16 cellular contexts compared by ENCODE assay signal in the genomic region with DNA sequence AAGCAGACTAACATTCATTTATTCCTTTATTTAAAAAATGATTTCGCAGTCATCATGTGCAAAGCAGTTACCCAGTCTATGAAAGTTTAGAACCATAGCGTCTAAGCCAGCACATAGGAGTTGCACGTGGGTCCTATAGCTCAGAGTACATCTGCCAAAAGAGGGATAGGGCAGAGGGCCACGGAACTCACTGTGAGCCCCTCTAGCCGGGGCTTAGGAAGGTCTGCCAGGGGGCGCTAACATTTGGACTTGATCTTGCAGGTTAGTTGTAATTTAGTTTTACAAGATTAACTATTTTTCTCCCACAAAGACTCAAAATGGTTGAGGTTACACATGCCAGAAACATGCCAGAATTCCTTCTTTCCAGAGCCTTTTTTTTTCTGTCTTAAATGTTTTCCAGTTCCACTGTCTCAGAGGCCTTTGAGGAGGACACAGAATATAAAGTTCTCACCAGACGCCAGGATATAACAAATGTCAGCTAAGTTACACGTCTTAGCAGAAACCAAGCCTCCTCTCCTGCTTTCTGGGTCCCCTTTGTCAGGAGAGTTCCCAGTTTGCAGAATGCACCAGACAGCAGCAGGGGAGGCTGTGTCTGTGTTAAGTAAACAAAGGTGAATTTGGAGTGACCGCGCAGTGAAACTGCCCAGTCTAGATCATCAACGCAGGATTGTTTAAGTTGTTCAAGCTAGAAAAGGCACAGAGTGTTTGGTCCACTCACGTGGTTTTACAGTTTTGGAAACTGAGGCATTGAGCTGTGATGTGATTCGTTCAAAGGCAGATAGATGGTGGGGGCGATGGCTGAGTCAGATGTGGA.
DNase-seq lines count a peak whose midpoint lies in the region; ATAC-seq, FAIRE-seq and TF ChIP-seq lines count a peak whose summit lies in the region.
"Had no signal": no experiment of that assay in that cellular context is flagged by ENCODE, and none has a peak within 500 bp of the region (broad histone marks: within the 10 kb centered on the region; RNA-seq: fewer than 3 reads in every experiment).

No MANE protein-coding gene starts in this region.

- H3K4me1 Mint-ChIP-seq in nephron: peaks cover 47% of the 10 kb centered on the region

- WGBS in GM12878 (ENCODE audit: insufficient coverage, insufficient replicate concordance, low lambda C conversion rate, missing lambda C conversion rate): 73% methylated on average over 14 of the region's 14 CpGs

- H3K4me3 ChIP-seq in NB4 (ENCODE audit: low read depth, low read length): no peak overlapping the region
- H3K4me3 ChIP-seq in GM12878: no peak overlapping the region
- no peak overlapping the region for H3K4me3 ChIP-seq in MM.1S (ENCODE audit: low read length)
- H3K4me3 ChIP-seq: ascending aorta, BLaER1 had no signal

- H3K9me3 Mint-ChIP-seq in nephron: no peaks in the 10 kb centered on the region
- H3K9me3 Mint-ChIP-seq: memory B cell had no signal

- no peaks in the 10 kb centered on the region for H3K36me3 Mint-ChIP-seq in nephron (ENCODE audit: low read depth)

- SMC1A ChIA-PET in GM12878 (lab: Charles Lee; ENCODE audit: uncharacterized antibody, unreplicated experiment): interaction anchor here (0.8 to 1.1 kb wide), 2 partner anchors 11 to 110 kb away, joined by 3 read pairs; no protein-coding TSS in a partner anchor

- ATAC-seq in GM12878 (no peak), HG03280 (IDR thresholded peaks at IDR 0.05; ENCODE audit: unreplicated experiment) (no peak)

- no peaks in the 10 kb centered on the region for H3K9me3 ChIP-seq in GM12878 (replicated peaks; ENCODE audit: control insufficient read depth, insufficient read depth, low read length)
- H3K9me3 ChIP-seq in MM.1S (replicated peaks; ENCODE audit: insufficient read depth, low read length): no peaks in the 10 kb centered on the region
- H3K9me3 ChIP-seq: ascending aorta, BLaER1 had no signal

- intact Hi-C loops in GM12878 (cut with micrococcal nuclease; ENCODE audit: unreplicated experiment): no loop called here

- H3K27me3 ChIP-seq in GM12878 (replicated peaks in 1 of 2; ENCODE audit: control insufficient read depth in 2 of 2, insufficient read depth in 2 of 2, low read length in 1 of 2): no peaks in the 10 kb centered on the region
- H3K27me3 ChIP-seq in MM.1S (replicated peaks; ENCODE audit: insufficient read depth, low read length): no peaks in the 10 kb centered on the region
- H3K27me3 ChIP-seq: ascending aorta, BLaER1 had no signal

- no TSS peak for BruUV-seq in GM12878 (replicated peaks; lab: Mats Ljungman, UMichigan)

- no peak for DNase-seq in NB4 (ENCODE audit: low read depth)
- DNase-seq in GM12878 (ENCODE audit: low read depth, low spot score): no peak
- DNase-seq in activated effector memory CD4-positive, alpha-beta T cell treated with Interleukin-2 at 50 U/mL for 16 hours: no peak
- no peak for DNase-seq in effector CD4-positive, alpha-beta T cell
- no peak for DNase-seq in MM.1S
- DNase-seq: activated gamma-delta T cell treated with Interleukin-2 at 50 U/mL for 16 hours; DMS79 treated with DMSO at 0.1 percent for 48 hours; GOT3; MV-4-11; stimulated activated naive CD4-positive, alpha-beta T cell had no signal

- no peak overlapping the region for H3K4me2 ChIP-seq in GM12878 (ENCODE audit: control insufficient read depth, insufficient read depth)
- no peak overlapping the region for H3K4me2 ChIP-seq in MM.1S (ENCODE audit: low read depth, low read length)
- H3K4me2 ChIP-seq: BLaER1 had no signal

- H3K9me2 ChIP-seq in MM.1S (replicated peaks; ENCODE audit: insufficient read depth, low read length): no peaks in the 10 kb centered on the region

- CTCF ChIA-PET in GM12878 (lab: Yijun Ruan, JAX): interaction anchor here (1.1 kb wide), 1 partner anchor 420 kb away, joined by 3 read pairs; no protein-coding TSS in a partner anchor

- in situ Hi-C loops in GM12878 (cut with MboI): loop anchor here (25.0 kb wide), 1 partner anchor 956 kb away; no protein-coding TSS in a partner anchor

- no peaks in the 10 kb centered on the region for H3K27me3 Mint-ChIP-seq in nephron (ENCODE audit: low read depth)
- H3K27me3 Mint-ChIP-seq: memory B cell had no signal

- RAD21 ChIA-PET in GM12878 (lab: Charles Lee; ENCODE audit: unreplicated experiment): interaction anchor here (0.7 kb wide), 2 partner anchors 102 to 215 kb away, joined by 3 to 4 read pairs; no protein-coding TSS in a partner anchor

- H3K9ac ChIP-seq in GM12878 (ENCODE audit: control insufficient read depth, insufficient read depth, low read length) (no peak overlapping the region), MM.1S (ENCODE audit: low read length) (no peak overlapping the region)
- H3K9ac ChIP-seq: BLaER1 had no signal

- peak overlapping the region in 1 of 3 experiments; percentile 14 for H3K4me3 Mint-ChIP-seq in nephron
- H3K4me3 Mint-ChIP-seq: memory B cell had no signal

- peak; percentile 31 for FAIRE-seq in GM12878 (lab: Jason Lieb, UNC)

- TF ChIP-seq POLR2A in NB4 (IDR thresholded peaks at IDR 0.05; ENCODE audit: extremely low read depth, insufficient read length) (no peak), GM12878 (IDR thresholded peaks at IDR 0.05; ENCODE audit: low read depth, low read length) (no peak)

- H3K36me3 ChIP-seq in GM12878 (ENCODE audit: control insufficient read depth in 2 of 2, insufficient read depth in 2 of 2, low read length in 1 of 2) (no peaks in the 10 kb centered on the region), MM.1S (replicated peaks; ENCODE audit: insufficient read depth, low read length) (no peaks in the 10 kb centered on the region)
- H3K36me3 ChIP-seq: ascending aorta had no signal

- TF ChIP-seq RAD21 in GM12878 (IDR thresholded peaks at IDR 0.05; ENCODE audit: insufficient read depth, low read depth, low read length): no peak

- no peaks in the 10 kb centered on the region for H3K4me1 ChIP-seq in GM12878 (ENCODE audit: control insufficient read depth, insufficient read depth, low read length)
- no peaks in the 10 kb centered on the region for H3K4me1 ChIP-seq in MM.1S (ENCODE audit: low read length)

- peak overlapping the region; percentile 30 to 84 (median 68) for H3K27ac Mint-ChIP-seq in nephron
- H3K27ac Mint-ChIP-seq: memory B cell had no signal

- POLR2A ChIA-PET in GM12878 (lab: Charles Lee): no interaction called here

- H3K27ac ChIP-seq in C4-2B (peak overlapping the region; percentile 11; the same call in 1 of the 2 replicates), GM12878 (ENCODE audit: control insufficient read depth, insufficient read depth) (no peak overlapping the region), MM.1S (ENCODE audit: low read length) (no peak overlapping the region)
- H3K27ac ChIP-seq: ascending aorta, BLaER1 had no signal

- H3K79me2 ChIP-seq in GM12878 (ENCODE audit: control insufficient read depth, insufficient read depth, low read length) (no peaks in the 10 kb centered on the region), MM.1S (ENCODE audit: low read length) (no peaks in the 10 kb centered on the region)

- H2AFZ ChIP-seq in GM12878 (ENCODE audit: control insufficient read depth, low read depth, low read length) (no peak overlapping the region), MM.1S (ENCODE audit: low read length) (no peak overlapping the region)

- H4K20me1 ChIP-seq in GM12878 (ENCODE audit: control insufficient read depth, insufficient read depth): no peaks in the 10 kb centered on the region
- no peaks in the 10 kb centered on the region for H4K20me1 ChIP-seq in MM.1S (ENCODE audit: insufficient read depth, low read length)

- TF ChIP-seq CTCF in C4-2B (conservative IDR thresholded peaks at IDR 0.05): peak; percentile 15; the same call in 1 of the 2 replicates
- TF ChIP-seq CTCF in NB4 (IDR thresholded peaks at IDR 0.05; ENCODE audit: low read depth, low read length): peak; percentile 6
- TF ChIP-seq CTCF in GM12878 (IDR thresholded peaks at IDR 0.05 in 2 of 3, conservative IDR thresholded peaks at IDR 0.05 in 1 of 3; ENCODE audit: control insufficient read depth in 2 of 3, extremely low read depth in 1 of 3, insufficient read depth in 1 of 3, low read depth in 3 of 3, low read length in 3 of 3): no peak
- TF ChIP-seq CTCF in nephron (IDR thresholded peaks at IDR 0.05; ENCODE audit: unreplicated experiment in 3 of 3): no peak
- TF ChIP-seq CTCF in MM.1S (IDR thresholded peaks at IDR 0.05; ENCODE audit: low read length): no peak

- TF ChIP-seq EP300 in GM12878 (IDR thresholded peaks at IDR 0.05; ENCODE audit: borderline replicate concordance in 1 of 2, control insufficient read depth in 1 of 2, low read depth in 2 of 2, low read length in 2 of 2): no peak

- H3F3A ChIP-seq in MM.1S (ENCODE audit: insufficient read depth, low read length): no peaks in the 10 kb centered on the region

TF ChIP-seq in GM12878, 131 proteins besides CTCF, POLR2A, EP300 and RAD21:
- TF ChIP-seq ZNF622 (IDR thresholded peaks at IDR 0.05) (no peak), POLR2AphosphoS5 (IDR thresholded peaks at IDR 0.05; ENCODE audit: low read length) (no peak), TAF1 (IDR thresholded peaks at IDR 0.05; ENCODE audit: borderline replicate concordance, low read depth, low read length) (no peak), CREB1 (IDR thresholded peaks at IDR 0.05; ENCODE audit: low read depth) (no peak), RAD51 (IDR thresholded peaks at IDR 0.05) (no peak), SMAD1 (IDR thresholded peaks at IDR 0.05; ENCODE audit: low read depth, partially characterized antibody) (no peak), SPI1 (IDR thresholded peaks at IDR 0.05; ENCODE audit: borderline replicate concordance, insufficient read depth, low read depth, low read length) (no peak), IRF4 (IDR thresholded peaks at IDR 0.05; ENCODE audit: low read depth, low read length) (no peak), CHD1 (IDR thresholded peaks at IDR 0.05; ENCODE audit: low read depth, low read length) (no peak), ESRRA (IDR thresholded peaks at IDR 0.05; ENCODE audit: low read length) (no peak)
- TF ChIP-seq, protein P1, sequence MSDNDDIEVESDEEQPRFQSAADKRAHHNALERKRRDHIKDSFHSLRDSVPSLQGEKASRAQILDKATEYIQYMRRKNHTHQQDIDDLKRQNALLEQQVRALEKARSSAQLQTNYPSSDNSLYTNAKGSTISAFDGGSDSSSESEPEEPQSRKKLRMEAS (IDR thresholded peaks at IDR 0.05; ENCODE audit: low read depth, low read length): no peak

Comparison
In these comparisons a context has a peak if more than half of its experiments do, and no peak if none do; other contexts are left out.
1. CTCF ChIP-seq: peak in C4-2B (single experiment) and NB4 (single experiment); none in GM12878 (0 of 3), nephron (0 of 3) and MM.1S (single experiment).